In genomic region chr17:16371742-16372141, GRCh38 we compare ENCODE assay signal across 15 cellular contexts. TPM values are rescaled to one million over a fixed set of nuclear protein-coding genes. Genes with fewer than 3 reads are reported as not detected.
DNase-seq lines count a peak whose midpoint lies in the region; ATAC-seq and TF ChIP-seq lines count a peak whose summit lies in the region.
"Had no signal": no experiment of that assay in that cellular context is flagged by ENCODE, and none has a peak within 500 bp of the region (broad histone marks: within the 10 kb centered on the region; RNA-seq: fewer than 3 reads in every experiment).

No MANE protein-coding gene starts in this region.

- no peaks in the 10 kb centered on the region for H3K27me3 ChIP-seq in mesendoderm (ENCODE audit: insufficient read depth, low read length, poor library complexity)
- H3K27me3 ChIP-seq: BLaER1 treated with 17β-estradiol and CSF1 and Interleukin-3, amounts not matched to agents 10 nM and 100 nM; stomach had no signal

- no peak overlapping the region for H3K4me3 ChIP-seq in foreskin fibroblast (ENCODE audit: low read depth in 1 of 2, low read length in 2 of 2)
- no peak overlapping the region for H3K4me3 ChIP-seq in mesendoderm (ENCODE audit: low read length)
- H3K4me3 ChIP-seq: BLaER1 treated with 17β-estradiol and CSF1 and Interleukin-3, amounts not matched to agents 10 nM and 100 nM; prostate gland; stomach had no signal

- H4K8ac ChIP-seq in mesendoderm (ENCODE audit: low read depth, low read length) = no peak overlapping the region

- no peaks in the 10 kb centered on the region for H3K4me1 ChIP-seq in mesendoderm (ENCODE audit: control insufficient read depth, low read depth, low read length)
- H3K4me1 ChIP-seq: prostate gland had no signal

- H3K79me2 ChIP-seq in mesendoderm (ENCODE audit: control insufficient read depth, insufficient read depth, low read length) = no peaks in the 10 kb centered on the region

- no peak for ATAC-seq in GM21737 (IDR thresholded peaks at IDR 0.05; ENCODE audit: unreplicated experiment)
- no peak for ATAC-seq in HG02970 (IDR thresholded peaks at IDR 0.05; ENCODE audit: low FRiP score, unreplicated experiment)
- ATAC-seq: activated naive CD8-positive, alpha-beta T cell treated with anti-CD3 and anti-CD28 coated beads, Interleukin-2, amount 50 U/mL, for 24 hours had no signal

- no CpG with 5 or more reads among the region's 5 CpGs for WGBS in mesendoderm (ENCODE audit: extremely low coverage, insufficient coverage, low lambda C conversion rate)

- H2BK120ac ChIP-seq in mesendoderm (ENCODE audit: low read depth, low read length) = no peak overlapping the region

- no peak for TF ChIP-seq CTCF in foreskin fibroblast (IDR thresholded peaks at IDR 0.05; ENCODE audit: low read depth, low read length)

- H3K4me2 ChIP-seq in mesendoderm (ENCODE audit: low read length) = no peak overlapping the region
- H3K4me2 ChIP-seq: BLaER1 treated with 17β-estradiol and CSF1 and Interleukin-3, amounts not matched to agents 10 nM and 100 nM had no signal

- in situ Hi-C loops in SK-MEL-5 (cut with HindIII; ENCODE audit: low pct_unique_long_range_greater_than_20kb, low sequenced_read_pairs) = no loop called here

- H3K36me3 ChIP-seq in mesendoderm (ENCODE audit: control insufficient read depth, insufficient read depth, low read length) = no peaks in the 10 kb centered on the region
- H3K36me3 ChIP-seq: BLaER1 treated with 17β-estradiol and CSF1 and Interleukin-3, amounts not matched to agents 10 nM and 100 nM; prostate gland; stomach had no signal

- no peak overlapping the region for H2AK5ac ChIP-seq in mesendoderm (ENCODE audit: low read length)

- H3K4ac ChIP-seq in mesendoderm (ENCODE audit: low read depth, low read length) = no peak overlapping the region

- H3K18ac ChIP-seq in mesendoderm (ENCODE audit: low read length) = no peak overlapping the region

- DNase-seq in AG08395 (ENCODE audit: low spot score) (peak; percentile 36), HS-27A (ENCODE audit: low read depth) (peak; percentile 67), SK-MEL-5 (ENCODE audit: low read depth, low spot score) (peak; percentile 41), foreskin fibroblast (peak; percentile 92 to 94), mesendoderm (no peak), NCI-H146 treated with DMSO at 0.1 percent for 48 hours (lab: John Stamatoyannopoulos, UW; ENCODE audit: unreplicated experiment) (no peak)
- DNase-seq: activated naive CD8-positive, alpha-beta T cell treated with anti-CD3 and anti-CD28 coated beads, Interleukin-2, amount 50 U/mL, for 24 hours; hippocampal formation; NCI-H2081 treated with DMSO at 0.1 percent for 48 hours; RPMI8226; stomach had no signal

- no peak overlapping the region for H2BK5ac ChIP-seq in mesendoderm (ENCODE audit: low read length)

- no peak overlapping the region for H4K5ac ChIP-seq in mesendoderm (ENCODE audit: low read length)

- H3K23ac ChIP-seq in mesendoderm (ENCODE audit: low read length) = no peak overlapping the region

- H3K56ac ChIP-seq in mesendoderm (ENCODE audit: low read length) = no peak overlapping the region

- no peak overlapping the region for H3K9ac ChIP-seq in mesendoderm (ENCODE audit: low read length)
- H3K9ac ChIP-seq: BLaER1 treated with 17β-estradiol and CSF1 and Interleukin-3, amounts not matched to agents 10 nM and 100 nM had no signal

- no peaks in the 10 kb centered on the region for H3K79me1 ChIP-seq in mesendoderm (ENCODE audit: low read length)

- no peak overlapping the region for H3K27ac ChIP-seq in mesendoderm (ENCODE audit: low read depth, low read length)
- H3K27ac ChIP-seq: BLaER1 treated with 17β-estradiol and CSF1 and Interleukin-3, amounts not matched to agents 10 nM and 100 nM; prostate gland had no signal

- no peak overlapping the region for H2BK15ac ChIP-seq in mesendoderm (replicated peaks; ENCODE audit: low read depth)

RNA-seq across cellular contexts. Expression of gene UBB, which starts 9.1 kb away (rescaled TPM):
- 7,095 and 8,296 TPM in 2 replicates for total RNA-seq in SK-MEL-5 (2014; rRNA removed; shearing (Covaris generic))
- polyA plus RNA-seq in SK-MEL-5 (2015; cell fraction: cytosol; rRNA removed) = 3,041 and 4,491 TPM in 2 replicates
- 448 and 525 TPM in 2 replicates for polyA plus RNA-seq in SK-MEL-5 (2015; cell fraction: nucleus; rRNA removed)
- 2,431 TPM for polyA plus RNA-seq in mesendoderm (2013, experiment 1 of 2)
- 2,399 TPM for polyA plus RNA-seq in mesendoderm (2013, experiment 2 of 2)

RNA-seq across cellular contexts. Expression of gene CENPV, which starts 18.5 kb away (rescaled TPM):
- total RNA-seq in SK-MEL-5 (2014; rRNA removed; shearing (Covaris generic)) = 3.5 and 7.2 TPM in 2 replicates
- 4.5 and 4.6 TPM in 2 replicates for polyA plus RNA-seq in SK-MEL-5 (2015; cell fraction: cytosol; rRNA removed)
- polyA plus RNA-seq in SK-MEL-5 (2015; cell fraction: nucleus; rRNA removed) = 7.5 and 16.7 TPM in 2 replicates
- polyA plus RNA-seq in mesendoderm (2013, experiment 1 of 2) = 319 TPM
- 316 TPM for polyA plus RNA-seq in mesendoderm (2013, experiment 2 of 2)

RNA-seq across cellular contexts. Expression of gene TRPV2, which starts 43.6 kb away (rescaled TPM):
- total RNA-seq in SK-MEL-5 (2014; rRNA removed; shearing (Covaris generic)) = 208 and 236 TPM in 2 replicates
- 191 and 204 TPM in 2 replicates for polyA plus RNA-seq in SK-MEL-5 (2015; cell fraction: cytosol; rRNA removed)
- polyA plus RNA-seq in SK-MEL-5 (2015; cell fraction: nucleus; rRNA removed) = 139 and 188 TPM in 2 replicates
- 1.3 TPM for polyA plus RNA-seq in mesendoderm (2013, experiment 1 of 2)
- polyA plus RNA-seq in mesendoderm (2013, experiment 2 of 2) = 1.9 TPM

Comparison
In these comparisons a context has a peak if more than half of its experiments do, and no peak if none do; other contexts are left out.
1. DNase-seq: peak in AG08395 (single experiment), HS-27A (single experiment), SK-MEL-5 (single experiment) and foreskin fibroblast (2 of 2); none in mesendoderm (single experiment) and NCI-H146 treated with DMSO at 0.1 percent for 48 hours (single experiment).